Comparison of ENCODE assay signal across 8 cellular contexts in genomic region chr22:19576460-19577421, GRCh38. TPM values are rescaled to one million over a fixed set of nuclear protein-coding genes. Genes with fewer than 3 reads are reported as not detected.
DNase-seq lines count a peak whose midpoint lies in the region; ATAC-seq and TF ChIP-seq lines count a peak whose summit lies in the region.

No MANE protein-coding gene starts in this region.

- H3K27ac Mint-ChIP-seq in CD4-positive, CD25-positive, alpha-beta regulatory T cell: peak overlapping the region; percentile 91 to 98 (median 92)
- H3K27ac Mint-ChIP-seq in activated CD4-positive, alpha-beta T cell treated with anti-CD3 and anti-CD28 coated beads, Interleukin-2, amount 10 ng/mL, durations not matched to agents 7 days and 5 days: peak overlapping the region; percentile 79

- H2AFZ ChIP-seq in smooth muscle cell (ENCODE audit: low read depth): peak overlapping the region; percentile 61

- H3K9me3 ChIP-seq in CD4-positive, CD25-positive, alpha-beta regulatory T cell (ENCODE audit: control insufficient read depth in 2 of 2, low read length in 2 of 2): no peaks in the 10 kb centered on the region
- H3K9me3 ChIP-seq in smooth muscle cell (replicated peaks; ENCODE audit: low read depth): no peaks in the 10 kb centered on the region
- no peaks in the 10 kb centered on the region for H3K9me3 ChIP-seq in esophagus muscularis mucosa

- peak overlapping the region; percentile 31 for H3K4me3 ChIP-seq in CD4-positive, CD25-positive, alpha-beta regulatory T cell (ENCODE audit: low read depth, low read length)
- no peak overlapping the region for H3K4me3 ChIP-seq in smooth muscle cell
- no peak overlapping the region for H3K4me3 ChIP-seq in esophagus muscularis mucosa

- peak in 1 of 3 donors; percentile 88 for DNase-seq in CD4-positive, CD25-positive, alpha-beta regulatory T cell
- DNase-seq in KBM-7: peak; percentile 77
- DNase-seq in activated CD4-positive, alpha-beta T cell treated with anti-CD3 and anti-CD28 coated beads, Interleukin-2, amount 10 ng/mL, durations not matched to agents 7 days and 5 days: peak; percentile 53
- DNase-seq in smooth muscle cell (lab: John Stamatoyannopoulos, UW; ENCODE audit: unreplicated experiment): no peak
- no peak for DNase-seq in SK-N-DZ (ENCODE audit: low spot score)
- DNase-seq in COLO668 (lab: John Stamatoyannopoulos, UW; ENCODE audit: unreplicated experiment): no peak
- DNase-seq in esophagus muscularis mucosa (ENCODE audit: extremely low spot score): no peak

- in situ Hi-C loops in KBM-7 (cut with MboI; ENCODE audit: low pct_unique_long_range_greater_than_20kb, low sequenced_read_pairs): no loop called here

- intact Hi-C loops in esophagus muscularis mucosa (cut with DNase I): no loop called here

- H3K36me3 ChIP-seq in CD4-positive, CD25-positive, alpha-beta regulatory T cell (ENCODE audit: control insufficient read depth, insufficient read depth, low read length): no peaks in the 10 kb centered on the region
- H3K36me3 ChIP-seq in smooth muscle cell (ENCODE audit: low read depth): no peaks in the 10 kb centered on the region
- H3K36me3 ChIP-seq in esophagus muscularis mucosa: no peaks in the 10 kb centered on the region

- no peak for TF ChIP-seq POLR2A in esophagus muscularis mucosa (IDR thresholded peaks at IDR 0.05; ENCODE audit: low read depth)

- H3K4me3 Mint-ChIP-seq in CD4-positive, CD25-positive, alpha-beta regulatory T cell: peak overlapping the region; percentile 47 to 77 (median 68)
- H3K4me3 Mint-ChIP-seq in activated CD4-positive, alpha-beta T cell treated with anti-CD3 and anti-CD28 coated beads, Interleukin-2, amount 10 ng/mL, durations not matched to agents 7 days and 5 days: no peak overlapping the region

- TF ChIP-seq CTCF in smooth muscle cell (IDR thresholded peaks at IDR 0.05; ENCODE audit: borderline replicate concordance, insufficient read depth, poor library complexity, severe bottlenecking): no peak
- no peak for TF ChIP-seq CTCF in esophagus muscularis mucosa (IDR thresholded peaks at IDR 0.05)

- H3F3A ChIP-seq in smooth muscle cell (ENCODE audit: low read depth): no peaks in the 10 kb centered on the region

- no peaks in the 10 kb centered on the region for H3K27me3 Mint-ChIP-seq in CD4-positive, CD25-positive, alpha-beta regulatory T cell
- H3K27me3 Mint-ChIP-seq in activated CD4-positive, alpha-beta T cell treated with anti-CD3 and anti-CD28 coated beads, Interleukin-2, amount 10 ng/mL, durations not matched to agents 7 days and 5 days: no peaks in the 10 kb centered on the region

- peak; percentile 94 to 95 for ATAC-seq in CD4-positive, CD25-positive, alpha-beta regulatory T cell (ENCODE audit: low read depth in 2 of 2)
- peak; percentile 76 for ATAC-seq in esophagus mucosa

- peak overlapping the region; percentile 43 for H3K27ac ChIP-seq in CD4-positive, CD25-positive, alpha-beta regulatory T cell (ENCODE audit: insufficient read depth, low read length, poor library complexity, severe bottlenecking)
- H3K27ac ChIP-seq in smooth muscle cell (ENCODE audit: low read depth): peak overlapping the region; percentile 52
- peak overlapping the region in 2 of 4 donors; percentile 41 to 55 for H3K27ac ChIP-seq in esophagus muscularis mucosa (replicated peaks in 1 of 4)

- peak overlapping the region; percentile 65 for H3K4me2 ChIP-seq in smooth muscle cell

- no peaks in the 10 kb centered on the region for H3K9me3 Mint-ChIP-seq in CD4-positive, CD25-positive, alpha-beta regulatory T cell
- no peaks in the 10 kb centered on the region for H3K9me3 Mint-ChIP-seq in activated CD4-positive, alpha-beta T cell treated with anti-CD3 and anti-CD28 coated beads, Interleukin-2, amount 10 ng/mL, durations not matched to agents 7 days and 5 days

- H3K27me3 ChIP-seq in CD4-positive, CD25-positive, alpha-beta regulatory T cell (ENCODE audit: control insufficient read depth, insufficient read depth, low read length): no peaks in the 10 kb centered on the region
- H3K27me3 ChIP-seq in smooth muscle cell (ENCODE audit: low read depth) (no peaks in the 10 kb centered on the region), esophagus muscularis mucosa (peaks cover 0 to 39% (median 0%) of the 10 kb centered on the region in 4 donors)

- peaks cover 38% of the 10 kb centered on the region for H3K4me1 ChIP-seq in CD4-positive, CD25-positive, alpha-beta regulatory T cell (ENCODE audit: control insufficient read depth, insufficient read depth, low read length, poor library complexity, severe bottlenecking)
- H3K4me1 ChIP-seq in smooth muscle cell (ENCODE audit: low read depth): no peaks in the 10 kb centered on the region
- peaks cover 5 to 24% (median 12%) of the 10 kb centered on the region in 4 donors for H3K4me1 ChIP-seq in esophagus muscularis mucosa

- H3K9ac ChIP-seq in smooth muscle cell (ENCODE audit: low read depth): no peak overlapping the region

- 41% methylated on average over 16 of the region's 16 CpGs for WGBS in smooth muscle cell (ENCODE audit: low lambda C conversion rate)
- 60% methylated on average over 16 of the region's 16 CpGs for WGBS in esophagus muscularis mucosa

- CTCF ChIA-PET in activated CD4-positive, alpha-beta T cell treated with anti-CD3 and anti-CD28 coated beads, Interleukin-2, amount 10 ng/mL, durations not matched to agents 7 days and 5 days (lab: Charles Lee): interaction anchor here (0.6 to 1.1 kb wide), 4 partner anchors 8 to 68 kb away, joined by 3 to 4 read pairs (median 3); no protein-coding TSS in a partner anchor

- POLR2A ChIA-PET in activated CD4-positive, alpha-beta T cell treated with anti-CD3 and anti-CD28 coated beads, Interleukin-2, amount 10 ng/mL, durations not matched to agents 7 days and 5 days (lab: Charles Lee): interaction anchor here (0.6 kb wide), 1 partner anchor 39 kb away, joined by 3 read pairs; no protein-coding TSS in a partner anchor

- TF ChIP-seq EP300 in esophagus muscularis mucosa (IDR thresholded peaks at IDR 0.05): no peak

- H3K79me2 ChIP-seq in smooth muscle cell (ENCODE audit: low read depth): no peaks in the 10 kb centered on the region

- H3K36me3 Mint-ChIP-seq in CD4-positive, CD25-positive, alpha-beta regulatory T cell: no peaks in the 10 kb centered on the region
- no peaks in the 10 kb centered on the region for H3K36me3 Mint-ChIP-seq in activated CD4-positive, alpha-beta T cell treated with anti-CD3 and anti-CD28 coated beads, Interleukin-2, amount 10 ng/mL, durations not matched to agents 7 days and 5 days (ENCODE audit: low read depth)

- peaks cover 25 to 49% (median 34%) of the 10 kb centered on the region in 4 donors for H3K4me1 Mint-ChIP-seq in CD4-positive, CD25-positive, alpha-beta regulatory T cell
- peaks cover 42% of the 10 kb centered on the region for H3K4me1 Mint-ChIP-seq in activated CD4-positive, alpha-beta T cell treated with anti-CD3 and anti-CD28 coated beads, Interleukin-2, amount 10 ng/mL, durations not matched to agents 7 days and 5 days

- no peaks in the 10 kb centered on the region for H4K20me1 ChIP-seq in smooth muscle cell (ENCODE audit: low read depth)

RNA-seq across cellular contexts. Expression of gene CLDN5, which starts 52.5 kb away (rescaled TPM):
- 1.7 TPM for total RNA-seq in CD4-positive, CD25-positive, alpha-beta regulatory T cell
- polyA plus RNA-seq in CD4-positive, CD25-positive, alpha-beta regulatory T cell: 1 to 10 TPM in 3 of 4 donors, under 1 TPM in 1; 0.84 to 2.3 (median 1.7) TPM
- under 1 TPM; 0.25 to 0.40 TPM for total RNA-seq in activated CD4-positive, alpha-beta T cell treated with anti-CD3 and anti-CD28 coated beads, Interleukin-2, amount 10 ng/mL, durations not matched to agents 7 days and 5 days
- 10.4 TPM for total RNA-seq in esophagus mucosa
- not detected in 2 replicates for total RNA-seq in smooth muscle cell
- 0.11 TPM in 1 of 2 replicates, not detected in the other for polyA plus RNA-seq in smooth muscle cell
- polyA plus RNA-seq in SK-N-DZ (2014; cell fraction: cytosol; rRNA removed): 4.0 and 5.3 TPM in 2 replicates
- polyA plus RNA-seq in SK-N-DZ (2014; cell fraction: nucleus; rRNA removed): 3.8 and 4.5 TPM in 2 replicates
- 100 to 1,000 TPM in 3 of 4 donors, 10 to 100 TPM in 1; 39.9 to 209 (median 147) TPM for total RNA-seq in esophagus muscularis mucosa

Comparison
In these comparisons a context has a peak if more than half of its experiments do, and no peak if none do; other contexts are left out.
1. DNase-seq: peak in KBM-7 (single experiment) and activated CD4-positive, alpha-beta T cell treated with anti-CD3 and anti-CD28 coated beads, Interleukin-2, amount 10 ng/mL, durations not matched to agents 7 days and 5 days (single experiment); none in smooth muscle cell (single experiment), SK-N-DZ (single experiment), COLO668 (single experiment) and esophagus muscularis mucosa (single experiment).